In genomic region chr17:30091166-30091670, GRCh38 we compare ENCODE assay signal across 17 cellular contexts. TPM values are rescaled to one million over a fixed set of nuclear protein-coding genes. Genes with fewer than 3 reads are reported as not detected.
DNase-seq lines count a peak whose midpoint lies in the region; ATAC-seq and TF ChIP-seq lines count a peak whose summit lies in the region.
"Had no signal": no experiment of that assay in that cellular context is flagged by ENCODE, and none has a peak within 500 bp of the region (broad histone marks: within the 10 kb centered on the region; RNA-seq: fewer than 3 reads in every experiment).

No MANE protein-coding gene starts in this region.

- intact Hi-C loops in left ventricle myocardium superior (cut with micrococcal nuclease), result loop anchor here (2.0 kb wide), 1 partner anchor 60 kb away; no protein-coding TSS in a partner anchor
- intact Hi-C loops in cardiac septum (cut with DNase I), result loop anchor here (5.0 kb wide), 1 partner anchor 284 kb away; no protein-coding TSS in a partner anchor
- intact Hi-C loops in activated T-helper 2 cell treated with anti-CD3 and anti-CD28 coated beads, Interferon-gamma antibody, Interleukin-2, Interleukin-4, amounts not matched to agents 10 μg/mL and 5 μg/mL and 100 μg/mL, durations not matched to agents 14 hours and 24 hours and 36 hours (cut with micrococcal nuclease), result loop anchor here (5.0 kb wide), 1 partner anchor 284 kb away; no protein-coding TSS in a partner anchor

- no peaks in the 10 kb centered on the region for H3K36me3 Mint-ChIP-seq in mesothelial cell of epicardium
- H3K36me3 Mint-ChIP-seq in activated T-helper 2 cell treated with anti-CD3 and anti-CD28 coated beads, Interferon-gamma antibody, Interleukin-2, Interleukin-4, amounts not matched to agents 10 μg/mL and 5 μg/mL and 100 μg/mL, durations not matched to agents 14 hours and 24 hours and 36 hours (ENCODE audit: low read depth), result no peaks in the 10 kb centered on the region
- no peaks in the 10 kb centered on the region for H3K36me3 Mint-ChIP-seq in activated naive CD8-positive, alpha-beta T cell treated with anti-CD3 and anti-CD28 coated beads for 36 hours
- H3K36me3 Mint-ChIP-seq: CD8-positive, alpha-beta T cell had no signal

- H3K4me3 Mint-ChIP-seq in mesothelial cell of epicardium, result no peak overlapping the region
- H3K4me3 Mint-ChIP-seq in activated T-helper 2 cell treated with anti-CD3 and anti-CD28 coated beads, Interferon-gamma antibody, Interleukin-2, Interleukin-4, amounts not matched to agents 10 μg/mL and 5 μg/mL and 100 μg/mL, durations not matched to agents 14 hours and 24 hours and 36 hours (ENCODE audit: low read depth), result no peak overlapping the region
- H3K4me3 Mint-ChIP-seq in activated naive CD8-positive, alpha-beta T cell treated with anti-CD3 and anti-CD28 coated beads for 36 hours, result no peak overlapping the region
- H3K4me3 Mint-ChIP-seq: CD8-positive, alpha-beta T cell had no signal

- TF ChIP-seq CTCF in mesothelial cell of epicardium (IDR thresholded peaks at IDR 0.05; ENCODE audit: unreplicated experiment), result no peak

- H3K9me3 Mint-ChIP-seq in mesothelial cell of epicardium, result no peaks in the 10 kb centered on the region
- no peaks in the 10 kb centered on the region for H3K9me3 Mint-ChIP-seq in activated T-helper 2 cell treated with anti-CD3 and anti-CD28 coated beads, Interferon-gamma antibody, Interleukin-2, Interleukin-4, amounts not matched to agents 10 μg/mL and 5 μg/mL and 100 μg/mL, durations not matched to agents 14 hours and 24 hours and 36 hours
- H3K9me3 Mint-ChIP-seq in activated naive CD8-positive, alpha-beta T cell treated with anti-CD3 and anti-CD28 coated beads for 36 hours, result no peaks in the 10 kb centered on the region
- H3K9me3 Mint-ChIP-seq: CD8-positive, alpha-beta T cell had no signal

- H3K27ac Mint-ChIP-seq in mesothelial cell of epicardium, result peak overlapping the region; percentile 7
- H3K27ac Mint-ChIP-seq in activated T-helper 2 cell treated with anti-CD3 and anti-CD28 coated beads, Interferon-gamma antibody, Interleukin-2, Interleukin-4, amounts not matched to agents 10 μg/mL and 5 μg/mL and 100 μg/mL, durations not matched to agents 14 hours and 24 hours and 36 hours, result no peak overlapping the region
- H3K27ac Mint-ChIP-seq in activated naive CD8-positive, alpha-beta T cell treated with anti-CD3 and anti-CD28 coated beads for 36 hours, result no peak overlapping the region
- H3K27ac Mint-ChIP-seq: CD8-positive, alpha-beta T cell had no signal

- H3K4me1 Mint-ChIP-seq in mesothelial cell of epicardium, result peaks cover 2% of the 10 kb centered on the region
- H3K4me1 Mint-ChIP-seq in activated T-helper 2 cell treated with anti-CD3 and anti-CD28 coated beads, Interferon-gamma antibody, Interleukin-2, Interleukin-4, amounts not matched to agents 10 μg/mL and 5 μg/mL and 100 μg/mL, durations not matched to agents 14 hours and 24 hours and 36 hours (ENCODE audit: low read depth), result peaks cover 7% of the 10 kb centered on the region
- peaks cover 10% of the 10 kb centered on the region for H3K4me1 Mint-ChIP-seq in activated naive CD8-positive, alpha-beta T cell treated with anti-CD3 and anti-CD28 coated beads for 36 hours

- peak; percentile 20 for ATAC-seq in left ventricle myocardium superior
- ATAC-seq: CD8-positive, alpha-beta T cell had no signal

- peaks cover 32% of the 10 kb centered on the region for H3K27me3 Mint-ChIP-seq in mesothelial cell of epicardium (ENCODE audit: low read depth)
- H3K27me3 Mint-ChIP-seq in activated T-helper 2 cell treated with anti-CD3 and anti-CD28 coated beads, Interferon-gamma antibody, Interleukin-2, Interleukin-4, amounts not matched to agents 10 μg/mL and 5 μg/mL and 100 μg/mL, durations not matched to agents 14 hours and 24 hours and 36 hours (ENCODE audit: low read depth), result peaks cover 41% of the 10 kb centered on the region
- peaks cover 20% of the 10 kb centered on the region for H3K27me3 Mint-ChIP-seq in activated naive CD8-positive, alpha-beta T cell treated with anti-CD3 and anti-CD28 coated beads for 36 hours

- DNase-seq in left ventricle myocardium superior (no peak), cardiac septum (ENCODE audit: low spot score) (no peak), astrocyte of the hippocampus (ENCODE audit: low read depth, low spot score) (peak; percentile 6), mesothelial cell of epicardium (ENCODE audit: low spot score in 2 of 2, unreplicated experiment in 2 of 2) (no peak), germinal center (ENCODE audit: low spot score) (no peak), NCI-H748 (lab: John Stamatoyannopoulos, UW; ENCODE audit: unreplicated experiment) (no peak)
- DNase-seq in activated T-helper 2 cell treated with anti-CD3 and anti-CD28 coated beads, Interferon-gamma antibody, Interleukin-2, Interleukin-4, amounts not matched to agents 10 μg/mL and 5 μg/mL and 100 μg/mL, durations not matched to agents 14 hours and 24 hours and 36 hours (ENCODE audit: low spot score), result no peak
- no peak for DNase-seq in activated naive CD8-positive, alpha-beta T cell treated with anti-CD3 and anti-CD28 coated beads for 36 hours
- DNase-seq: 8988T; CD8-positive, alpha-beta T cell; DMS79; KG1; NCI-H1092; NCI-H1694 treated with DMSO at 0.1 percent for 48 hours; NCI-H526 treated with DMSO at 0.1 percent for 48 hours; RPMI8226; SIG-M5 had no signal

RNA-seq across cellular contexts. Expression of gene NSRP1, which starts 25.4 kb away (rescaled TPM):
- total RNA-seq in left ventricle myocardium superior (20.0 TPM), cardiac septum (35.7 TPM), mesothelial cell of epicardium (27.9 to 32.7 TPM (median 30.2 TPM) in 3 replicates)
- total RNA-seq in activated T-helper 2 cell treated with anti-CD3 and anti-CD28 coated beads, Interferon-gamma antibody, Interleukin-2, Interleukin-4, amounts not matched to agents 10 μg/mL and 5 μg/mL and 100 μg/mL, durations not matched to agents 14 hours and 24 hours and 36 hours, result 27.3 and 27.4 TPM in 2 replicates
- 10 to 100 TPM; 26.1 to 29.7 TPM for total RNA-seq in activated naive CD8-positive, alpha-beta T cell treated with anti-CD3 and anti-CD28 coated beads for 36 hours
